7 cellular contexts compared by ENCODE assay signal in the genomic region with DNA sequence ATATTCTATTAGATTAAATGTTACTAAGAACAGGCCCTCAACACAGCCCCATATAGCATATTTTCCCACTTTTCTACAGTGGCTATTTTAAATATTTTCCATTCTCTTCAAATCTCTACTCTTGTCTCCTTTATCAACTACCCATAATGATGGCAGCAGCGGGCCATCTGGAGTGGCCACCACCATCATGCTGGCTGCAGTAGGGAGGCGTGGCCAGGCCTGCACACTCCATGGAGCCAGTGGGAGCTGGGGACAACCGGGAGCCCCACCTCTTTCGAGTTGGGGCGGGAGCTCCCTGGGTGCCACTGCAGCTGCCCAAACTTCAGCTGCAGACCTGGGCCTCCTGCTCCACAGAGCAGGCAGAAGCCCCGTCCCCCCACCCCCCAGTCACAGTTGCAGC.
"Had no signal": no experiment of that assay in that cellular context is flagged by ENCODE, and none has a peak within 500 bp of the region (broad histone marks: within the 10 kb centered on the region; RNA-seq: fewer than 3 reads in every experiment).

No MANE protein-coding gene starts in this region.

- H3K27ac ChIP-seq: HL-60, KMS-11 had no signal

- ATAC-seq: HepG2, K562 had no signal

- DNase-seq: IMR-90, KBM-7, KG1 had no signal

- H3K4me2 ChIP-seq: KMS-11 had no signal

- H3K4me3 ChIP-seq: K562 had no signal

- H3K9ac ChIP-seq: KMS-11 had no signal
